In genomic region chr6:11018225-11018624, GRCh38 we compare ENCODE assay signal across 1 cellular context.
TF ChIP-seq lines count a peak whose summit lies in the region.

No MANE protein-coding gene starts in this region.

TF ChIP-seq in HepG2, 621 proteins besides CTCF, POLR2A, EP300 and RAD21 (continued from another document):
- TF ChIP-seq, protein P1, sequence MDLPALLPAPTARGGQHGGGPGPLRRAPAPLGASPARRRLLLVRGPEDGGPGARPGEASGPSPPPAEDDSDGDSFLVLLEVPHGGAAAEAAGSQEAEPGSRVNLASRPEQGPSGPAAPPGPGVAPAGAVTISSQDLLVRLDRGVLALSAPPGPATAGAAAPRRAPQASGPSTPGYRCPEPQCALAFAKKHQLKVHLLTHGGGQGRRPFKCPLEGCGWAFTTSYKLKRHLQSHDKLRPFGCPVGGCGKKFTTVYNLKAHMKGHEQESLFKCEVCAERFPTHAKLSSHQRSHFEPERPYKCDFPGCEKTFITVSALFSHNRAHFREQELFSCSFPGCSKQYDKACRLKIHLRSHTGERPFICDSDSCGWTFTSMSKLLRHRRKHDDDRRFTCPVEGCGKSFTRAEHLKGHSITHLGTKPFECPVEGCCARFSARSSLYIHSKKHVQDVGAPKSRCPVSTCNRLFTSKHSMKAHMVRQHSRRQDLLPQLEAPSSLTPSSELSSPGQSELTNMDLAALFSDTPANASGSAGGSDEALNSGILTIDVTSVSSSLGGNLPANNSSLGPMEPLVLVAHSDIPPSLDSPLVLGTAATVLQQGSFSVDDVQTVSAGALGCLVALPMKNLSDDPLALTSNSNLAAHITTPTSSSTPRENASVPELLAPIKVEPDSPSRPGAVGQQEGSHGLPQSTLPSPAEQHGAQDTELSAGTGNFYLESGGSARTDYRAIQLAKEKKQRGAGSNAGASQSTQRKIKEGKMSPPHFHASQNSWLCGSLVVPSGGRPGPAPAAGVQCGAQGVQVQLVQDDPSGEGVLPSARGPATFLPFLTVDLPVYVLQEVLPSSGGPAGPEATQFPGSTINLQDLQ (CRISPR knock-in tag; IDR thresholded peaks at IDR 0.05): no peak
- TF ChIP-seq ZNF772 (CRISPR knock-in tag; IDR thresholded peaks at IDR 0.05) (no peak), FOXP1 (IDR thresholded peaks at IDR 0.05) (no peak), FOXP1 (CRISPR knock-in tag; IDR thresholded peaks at IDR 0.05) (no peak), ZNF674 (CRISPR knock-in tag; IDR thresholded peaks at IDR 0.05; ENCODE audit: low read depth) (no peak), ARID2 (CRISPR knock-in tag; IDR thresholded peaks at IDR 0.05; ENCODE audit: borderline replicate concordance) (no peak), FOSL2 (CRISPR knock-in tag; IDR thresholded peaks at IDR 0.05) (no peak), ZMAT5 (CRISPR knock-in tag; IDR thresholded peaks at IDR 0.05; ENCODE audit: borderline replicate concordance, low read depth) (no peak), ZFY (CRISPR knock-in tag; IDR thresholded peaks at IDR 0.05) (no peak), ZNF563 (CRISPR knock-in tag; IDR thresholded peaks at IDR 0.05) (no peak), NBN (conservative IDR thresholded peaks at IDR 0.05) (no peak), ATRX (CRISPR knock-in tag; IDR thresholded peaks at IDR 0.05; ENCODE audit: borderline replicate concordance) (no peak), ZBTB10 (CRISPR knock-in tag; IDR thresholded peaks at IDR 0.05; ENCODE audit: borderline replicate concordance) (no peak), NR2F6 (IDR thresholded peaks at IDR 0.05) (peak; percentile 23; the same call in 1 of the 2 replicates), NR2F6 (CRISPR knock-in tag; IDR thresholded peaks at IDR 0.05) (0 out of 2 replicates have a peak, but pooled peaks have one; percentile 17), ZMYM4 (CRISPR knock-in tag; IDR thresholded peaks at IDR 0.05) (no peak), BRD4 (CRISPR knock-in tag; IDR thresholded peaks at IDR 0.05) (no peak), ZBTB7A (CRISPR knock-in tag; IDR thresholded peaks at IDR 0.05) (no peak), ZNF672 (CRISPR knock-in tag; IDR thresholded peaks at IDR 0.05) (no peak)
- TF ChIP-seq, protein P2, sequence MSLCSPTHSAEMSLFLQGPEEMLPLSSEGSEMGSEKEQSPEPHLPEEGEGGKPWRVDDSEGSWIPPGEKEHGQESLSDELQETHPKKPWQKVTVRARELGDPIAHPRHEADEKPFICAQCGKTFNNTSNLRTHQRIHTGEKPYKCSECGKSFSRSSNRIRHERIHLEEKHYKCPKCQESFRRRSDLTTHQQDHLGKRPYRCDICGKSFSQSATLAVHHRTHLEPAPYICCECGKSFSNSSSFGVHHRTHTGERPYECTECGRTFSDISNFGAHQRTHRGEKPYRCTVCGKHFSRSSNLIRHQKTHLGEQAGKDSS (CRISPR knock-in tag; IDR thresholded peaks at IDR 0.05; ENCODE audit: borderline replicate concordance, low read depth): no peak
- TF ChIP-seq, protein P3, sequence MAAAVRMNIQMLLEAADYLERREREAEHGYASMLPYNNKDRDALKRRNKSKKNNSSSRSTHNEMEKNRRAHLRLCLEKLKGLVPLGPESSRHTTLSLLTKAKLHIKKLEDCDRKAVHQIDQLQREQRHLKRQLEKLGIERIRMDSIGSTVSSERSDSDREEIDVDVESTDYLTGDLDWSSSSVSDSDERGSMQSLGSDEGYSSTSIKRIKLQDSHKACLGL (CRISPR knock-in tag; IDR thresholded peaks at IDR 0.05): no peak
